In genomic region chr17:38748329-38749221, GRCh38 we compare ENCODE assay signal across 8 cellular contexts. TPM values are rescaled to one million over a fixed set of nuclear protein-coding genes. Genes with fewer than 3 reads are reported as not detected.
DNase-seq lines count a peak whose midpoint lies in the region; ATAC-seq, FAIRE-seq and TF ChIP-seq lines count a peak whose summit lies in the region.

Gene PCGF2, minus strand, starts transcription at chr17:38748336. Its CDS starts 7,934 bp downstream, at chr17:38740402.

- ATAC-seq in GM21515 (IDR thresholded peaks at IDR 0.05; ENCODE audit: unreplicated experiment) = no peak
- no peak for ATAC-seq in GM19035 (IDR thresholded peaks at IDR 0.05; ENCODE audit: unreplicated experiment)

- DNase-seq in AG20443 (ENCODE audit: low spot score) (peak; percentile 79), H54 (ENCODE audit: insufficient read length, low spot score) (peak; percentile 71), NCI-H524 treated with DMSO at 0.1 percent for 48 hours (lab: John Stamatoyannopoulos, UW) (peak; percentile 68), astrocyte of the cerebellum (ENCODE audit: low read depth) (peak; percentile 72), hippocampal formation (lab: John Stamatoyannopoulos, UW) (peak; percentile 40 to 58), posterior vena cava (ENCODE audit: low spot score) (peak; percentile 96)

- in situ Hi-C loops in astrocyte of the cerebellum (cut with HindIII; ENCODE audit: low sequenced_read_pairs) = no loop called here

- peak within 1 kb of the TSS; percentile 93 for H3K4me3 ChIP-seq in astrocyte of the cerebellum (ENCODE audit: low read depth, low read length)

- intact Hi-C loops in posterior vena cava (cut with DNase I) = no loop called here

- no peak for FAIRE-seq in H54 (lab: Jason Lieb, UNC)

- peak; percentile 81 for TF ChIP-seq POLR2A in H54 (IDR thresholded peaks at IDR 0.05; ENCODE audit: low read depth, low read length)

- no peak for TF ChIP-seq CTCF in astrocyte of the cerebellum (IDR thresholded peaks at IDR 0.05; ENCODE audit: low read depth, low read length, missing control alignments)

RNA-seq across cellular contexts. Expression of gene PCGF2, which starts in this region (rescaled TPM):
- 10 to 100 TPM; 51.3 to 53.9 TPM for total RNA-seq in posterior vena cava
